Comparison of ENCODE assay signal across 10 cellular contexts in genomic region chr14:63800083-63800482, GRCh38. TPM values are rescaled to one million over a fixed set of nuclear protein-coding genes. Genes with fewer than 3 reads are reported as not detected.
DNase-seq lines count a peak whose midpoint lies in the region; ATAC-seq and TF ChIP-seq lines count a peak whose summit lies in the region.
"Had no signal": no experiment of that assay in that cellular context is flagged by ENCODE, and none has a peak within 500 bp of the region (broad histone marks: within the 10 kb centered on the region; RNA-seq: fewer than 3 reads in every experiment).

No MANE protein-coding gene starts in this region.

- H3K27ac ChIP-seq in ACC112 (ENCODE audit: low read depth, low read length) (no peak overlapping the region), coronary artery (no peak overlapping the region), neuronal stem cell (replicated peaks; ENCODE audit: low read length) (no peak overlapping the region)

- H3K4me3 ChIP-seq in ACC112 (ENCODE audit: low read depth, low read length) (peak overlapping the region; percentile 74), coronary artery (peak overlapping the region; percentile 55), neuronal stem cell (ENCODE audit: low read length in 2 of 2) (no peak overlapping the region)

- CTCF ChIA-PET in HEK293T (lab: Yijun Ruan, JAX), result interaction anchor here (0.6 to 1.6 kb wide), 4 partner anchors 187 to 1452 kb away, joined by 4 to 7 read pairs (median 4); partner anchors contain the start of gene ESR2

- no peaks in the 10 kb centered on the region for H3K79me1 ChIP-seq in neuronal stem cell (ENCODE audit: low read depth, low read length)

- H2BK5ac ChIP-seq in neuronal stem cell (ENCODE audit: low read length), result no peak overlapping the region

- H3K4ac ChIP-seq in neuronal stem cell (ENCODE audit: low read length), result no peak overlapping the region

- no CpG with 5 or more reads among the region's 2 CpGs for WGBS in neuronal stem cell (ENCODE audit: extremely low coverage in 2 of 2, insufficient read length in 2 of 2, insufficient replicate concordance in 1 of 2), 2 donors

- H2AK5ac ChIP-seq in neuronal stem cell (ENCODE audit: low read depth, low read length), result no peak overlapping the region

- H3K36me3 ChIP-seq in ACC112 (ENCODE audit: insufficient read depth, low read length) (no peaks in the 10 kb centered on the region), neuronal stem cell (replicated peaks in 1 of 2; ENCODE audit: control insufficient read depth in 2 of 2, insufficient read depth in 2 of 2, low read length in 2 of 2) (no peaks in the 10 kb centered on the region)

- H3K23ac ChIP-seq in neuronal stem cell (ENCODE audit: low read depth, low read length, poor library complexity), result no peak overlapping the region

- no peaks in the 10 kb centered on the region for H3K79me2 ChIP-seq in ACC112 (ENCODE audit: control insufficient read depth, insufficient read depth, low read length, unreplicated experiment)

- DNase-seq in NCI-H69 (lab: John Stamatoyannopoulos, UW), result peak; percentile 21
- DNase-seq in coronary artery (ENCODE audit: low spot score), result no peak
- no peak for DNase-seq in neuronal stem cell (ENCODE audit: low spot score)
- DNase-seq in HEK293T (ENCODE audit: extremely low spot score), result no peak
- no peak for DNase-seq in DMS79 (lab: John Stamatoyannopoulos, UW)
- DNase-seq: activated CD8-positive, alpha-beta T cell treated with anti-CD3 and anti-CD28 coated beads for 36 hours; stimulated activated naive CD4-positive, alpha-beta T cell treated with Interleukin-2 at 50 U/mL for 16 hours had no signal

- no peak overlapping the region for H2BK12ac ChIP-seq in neuronal stem cell (ENCODE audit: low read length)

- H3K18ac ChIP-seq in neuronal stem cell (ENCODE audit: low read length), result no peak overlapping the region

- H4K91ac ChIP-seq in neuronal stem cell (ENCODE audit: low read depth, low read length, poor library complexity), result no peak overlapping the region

- H3K4me2 ChIP-seq in neuronal stem cell (ENCODE audit: insufficient read depth, low read length, poor library complexity, severe bottlenecking), result peak overlapping the region; percentile 2

- H3K27me3 ChIP-seq in ACC112 (ENCODE audit: insufficient read depth, low read length) (no peaks in the 10 kb centered on the region), neuronal stem cell (ENCODE audit: control insufficient read depth in 3 of 3, insufficient read depth in 3 of 3, low read depth in 1 of 3, low read length in 3 of 3) (no peaks in the 10 kb centered on the region)

- H4K8ac ChIP-seq in neuronal stem cell (ENCODE audit: low read depth, low read length), result no peak overlapping the region

- no peak overlapping the region for H2BK120ac ChIP-seq in neuronal stem cell (ENCODE audit: low read depth, low read length)

- H3K9ac ChIP-seq in neuronal stem cell (ENCODE audit: low read depth, low read length, poor library complexity), result no peak overlapping the region

- H2AFZ ChIP-seq in ACC112 (ENCODE audit: low read length, unreplicated experiment) (peak overlapping the region; percentile 99), neuronal stem cell (ENCODE audit: low read length) (no peak overlapping the region)

- H3K14ac ChIP-seq in neuronal stem cell (ENCODE audit: low read length), result no peak overlapping the region

- H3K4me1 ChIP-seq in ACC112 (ENCODE audit: control insufficient read depth, insufficient read depth, low read length, unreplicated experiment) (peaks cover 7% of the 10 kb centered on the region), neuronal stem cell (ENCODE audit: control insufficient read depth in 2 of 2, insufficient read depth in 1 of 2, low read depth in 1 of 2, low read length in 2 of 2) (no peaks in the 10 kb centered on the region)

- no peak overlapping the region for H2BK15ac ChIP-seq in neuronal stem cell (ENCODE audit: low read length)

- no peak for TF ChIP-seq CTCF in coronary artery (IDR thresholded peaks at IDR 0.05)

- H3K9me3 ChIP-seq in neuronal stem cell (replicated peaks in 1 of 2; ENCODE audit: control insufficient read depth in 2 of 2, insufficient read depth in 1 of 2, low read depth in 1 of 2, low read length in 2 of 2), result no peaks in the 10 kb centered on the region

- ATAC-seq in GM21515 (IDR thresholded peaks at IDR 0.05; ENCODE audit: unreplicated experiment) (no peak), HG03432 (IDR thresholded peaks at IDR 0.05; ENCODE audit: unreplicated experiment) (no peak)
- ATAC-seq: activated CD8-positive, alpha-beta T cell treated with anti-CD3 and anti-CD28 coated beads for 36 hours had no signal

- POLR2A ChIA-PET in HEK293T (lab: Yijun Ruan, JAX), result interaction anchor here (0.8 kb wide), 1 partner anchor 157 kb away, joined by 3 read pairs; no protein-coding TSS in a partner anchor

TF ChIP-seq in HEK293T, 16 proteins besides CTCF, POLR2A, EP300 and RAD21:
- TF ChIP-seq BHLHE40 (IDR thresholded peaks at IDR 0.05; ENCODE audit: borderline replicate concordance) (no peak), SP1 (IDR thresholded peaks at IDR 0.05) (no peak), ZNF384 (IDR thresholded peaks at IDR 0.05) (no peak), FOXK2 (IDR thresholded peaks at IDR 0.05) (no peak)
TF ChIP-seq in HEK293T: peak in this region for 0.

RNA-seq across cellular contexts. Expression of gene SYNE2, which starts 52.7 kb away (rescaled TPM):
- polyA plus RNA-seq in neuronal stem cell (2013, experiment 1 of 2), result 16.4 TPM
- polyA plus RNA-seq in neuronal stem cell (2013, experiment 2 of 2), result 17.1 TPM

Comparison
In these comparisons a context has a peak if more than half of its experiments do, and no peak if none do; other contexts are left out.
1. H3K4me3 ChIP-seq: peak in ACC112 (single experiment) and coronary artery (single experiment); none in neuronal stem cell (0 of 2).